In the genomic region with DNA sequence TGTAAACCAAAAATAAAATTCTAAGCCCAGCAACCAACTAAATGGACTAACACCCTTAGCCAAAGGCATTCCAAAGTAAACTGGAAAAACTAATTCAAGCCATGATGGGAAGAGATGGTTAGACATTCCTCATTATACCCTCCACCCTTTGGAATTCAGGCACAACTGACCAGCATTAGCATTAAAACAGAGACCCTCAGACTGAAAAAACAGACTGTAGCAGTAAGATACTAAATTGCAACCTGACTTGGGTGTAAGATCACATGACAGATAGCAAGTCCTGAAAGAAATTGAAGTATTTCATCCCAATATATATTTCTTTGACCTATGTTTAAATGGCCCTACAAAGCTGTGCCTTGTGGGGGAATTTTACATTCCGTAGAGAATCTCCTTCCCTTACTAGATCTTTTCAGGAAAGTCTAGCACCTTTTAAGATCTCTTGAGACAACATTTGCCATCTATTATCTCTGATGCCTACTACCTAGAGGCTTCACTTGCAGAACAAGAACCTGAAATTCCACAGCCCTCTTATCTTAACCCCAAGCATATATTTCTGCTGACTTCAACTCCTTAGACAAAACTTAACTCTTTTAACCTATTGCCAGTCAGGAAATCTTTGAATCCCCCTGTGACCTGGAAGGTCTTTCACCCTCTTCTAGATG, we compare ENCODE assay signal across 27 cellular contexts.
DNase-seq lines count a peak whose midpoint lies in the region; ATAC-seq, FAIRE-seq and TF ChIP-seq lines count a peak whose summit lies in the region.
"Had no signal": no experiment of that assay in that cellular context is flagged by ENCODE, and none has a peak within 500 bp of the region (broad histone marks: within the 10 kb centered on the region; RNA-seq: fewer than 3 reads in every experiment).

No MANE protein-coding gene starts in this region.

- POLR2A ChIA-PET in H1 (lab: Charles Lee; ENCODE audit: partially characterized antibody) = no interaction called here
- POLR2A ChIA-PET in activated CD4-positive, alpha-beta memory T cell treated with anti-CD3 and anti-CD28 coated beads, Interleukin-2, amount 10 ng/mL, durations not matched to agents 7 days and 5 days (lab: Charles Lee) = no interaction called here

- no peaks in the 10 kb centered on the region for H3K9me2 ChIP-seq in hepatocyte (replicated peaks; ENCODE audit: insufficient read depth)

- H3K79me1 ChIP-seq in H1 (ENCODE audit: low read depth, low read length) (no peaks in the 10 kb centered on the region), trophoblast cell (ENCODE audit: low read length) (peaks cover 2% of the 10 kb centered on the region)

- H3K14ac ChIP-seq in H1 (ENCODE audit: insufficient read length) (no peak overlapping the region), trophoblast cell (ENCODE audit: low read length) (no peak overlapping the region)

- H4K5ac ChIP-seq in H1 (ENCODE audit: insufficient read length, low read depth, low read length) = no peak overlapping the region

- H2AFZ ChIP-seq in H1 (ENCODE audit: low read length) = peak overlapping the region; percentile 36; the same call in 1 of the 2 replicates
- H2AFZ ChIP-seq in trophoblast cell (ENCODE audit: insufficient read depth, low read length, poor library complexity) = no peak overlapping the region
- H2AFZ ChIP-seq in hepatocyte = no peak overlapping the region

- H2BK20ac ChIP-seq in H1 (ENCODE audit: low read length) = no peak overlapping the region

- H3K9ac ChIP-seq in HUES6 (ENCODE audit: low read length) = no peak overlapping the region
- no peak overlapping the region for H3K9ac ChIP-seq in H1 (replicated peaks in 1 of 4; ENCODE audit: extremely low read depth in 1 of 4, low read depth in 3 of 4, low read length in 3 of 4)
- H3K9ac ChIP-seq in iPS-18a (ENCODE audit: low read length) = no peak overlapping the region
- H3K9ac ChIP-seq in trophoblast cell (ENCODE audit: low read length) = no peak overlapping the region
- H3K9ac ChIP-seq: BLaER1 treated with 17β-estradiol and CSF1 and Interleukin-3, amounts not matched to agents 10 nM and 100 nM had no signal

- TF ChIP-seq CTCF in H1 (IDR thresholded peaks at IDR 0.05; ENCODE audit: control extremely low read depth in 1 of 3, insufficient read depth in 1 of 3, low read depth in 1 of 3, low read length in 3 of 3) (no peak), coronary artery (IDR thresholded peaks at IDR 0.05) (no peak), hepatocyte (IDR thresholded peaks at IDR 0.05; ENCODE audit: poor library complexity) (no peak)

- H3K36me3 Mint-ChIP-seq in activated CD4-positive, alpha-beta memory T cell treated with anti-CD3 and anti-CD28 coated beads, Interleukin-2, amount 10 ng/mL, durations not matched to agents 7 days and 5 days (ENCODE audit: low read depth) = no peaks in the 10 kb centered on the region

- peak; percentile 92 for FAIRE-seq in H1 (lab: Jason Lieb, UNC)
- FAIRE-seq: D721Med, GM18507, HepG2 had no signal

- H2BK5ac ChIP-seq in H1 (ENCODE audit: low read depth, low read length) (peak overlapping the region; percentile 81; the same call in 1 of the 2 replicates), trophoblast cell (ENCODE audit: low read depth, low read length, poor library complexity) (no peak overlapping the region)

- H3K36me3 ChIP-seq in HUES6 (ENCODE audit: control insufficient read depth, insufficient read depth, low read length) = no peaks in the 10 kb centered on the region
- no peaks in the 10 kb centered on the region for H3K36me3 ChIP-seq in H1 (ENCODE audit: control insufficient read depth in 2 of 4, insufficient read depth in 4 of 4, low read length in 3 of 4)
- no peaks in the 10 kb centered on the region for H3K36me3 ChIP-seq in iPS-18a (ENCODE audit: control insufficient read depth, low read depth, low read length)
- H3K36me3 ChIP-seq in trophoblast cell (ENCODE audit: control insufficient read depth in 1 of 2, insufficient read depth in 2 of 2, low read length in 2 of 2) = peaks cover 0 to 1% of the 10 kb centered on the region in 2 experiments
- H3K36me3 ChIP-seq in hepatocyte (replicated peaks; ENCODE audit: insufficient read depth, low read depth) = no peaks in the 10 kb centered on the region
- H3K36me3 ChIP-seq: BLaER1 treated with 17β-estradiol and CSF1 and Interleukin-3, amounts not matched to agents 10 nM and 100 nM; HAP-1; SJSA1 had no signal

- no peak overlapping the region for H2BK15ac ChIP-seq in H1 (ENCODE audit: low read length)

- H3K23ac ChIP-seq in H1 (ENCODE audit: insufficient read length) (no peak overlapping the region), trophoblast cell (ENCODE audit: low read length) (no peak overlapping the region)

- H2AK5ac ChIP-seq in H1 (ENCODE audit: low read depth, low read length) (no peak overlapping the region), trophoblast cell (ENCODE audit: low read length) (no peak overlapping the region)

- H3K9me3 ChIP-seq in HUES6 (ENCODE audit: control insufficient read depth, insufficient read depth, low read depth, low read length) (peaks cover 7% of the 10 kb centered on the region; the same call in 1 of the 2 replicates), H1 (ENCODE audit: insufficient read depth in 2 of 2, low read depth in 1 of 2, low read length in 1 of 2) (peaks cover 0 to 6% of the 10 kb centered on the region in 2 experiments; a peak in 1 of 4 replicates), iPS-18a (ENCODE audit: control insufficient read depth, low read depth, low read length) (no peaks in the 10 kb centered on the region), trophoblast cell (ENCODE audit: insufficient read depth, low read depth, low read length) (no peaks in the 10 kb centered on the region), hepatocyte (ENCODE audit: low read depth) (no peaks in the 10 kb centered on the region)
- H3K9me3 ChIP-seq: A549, HAP-1, SJSA1 had no signal

- no peak overlapping the region for H4K91ac ChIP-seq in H1 (replicated peaks; ENCODE audit: insufficient read length, low read length)
- H4K91ac ChIP-seq in trophoblast cell (ENCODE audit: low read depth, low read length) = no peak overlapping the region

- no peak for DNase-seq in H1 (ENCODE audit: low read depth in 1 of 2, low spot score in 2 of 2)
- peak in 1 of 2 donors; percentile 41 for DNase-seq in trophoblast cell
- no peak for DNase-seq in activated CD4-positive, alpha-beta memory T cell treated with anti-CD3 and anti-CD28 coated beads, Interleukin-2, amount 10 ng/mL, durations not matched to agents 7 days and 5 days
- DNase-seq in coronary artery (ENCODE audit: low spot score) = no peak
- DNase-seq in hepatocyte (ENCODE audit: low spot score) = no peak
- DNase-seq: AML-193; CD4-positive, alpha-beta T cell; Karpas-422; NCI-H1092 treated with DMSO at 0.1 percent for 48 hours; NCI-H1436; NCI-H187; NCI-H2171 treated with DMSO at 0.1 percent for 48 hours; NCI-H524 treated with DMSO at 0.1 percent for 48 hours; NCI-H774; NK-92 treated with Interleukin-12 subunit alpha and Interleukin-12 subunit beta, amount 100 ng/mL, for 24 hours; Right ventricle myocardium superior; RPMI8226 had no signal

- H3K27me3 ChIP-seq in HUES6 (ENCODE audit: control insufficient read depth, insufficient read depth, low read length) (no peaks in the 10 kb centered on the region), H1 (replicated peaks in 1 of 4; ENCODE audit: control insufficient read depth in 3 of 4, extremely low read depth in 1 of 4, insufficient read depth in 3 of 4, low read length in 3 of 4) (no peaks in the 10 kb centered on the region), iPS-18a (ENCODE audit: control insufficient read depth, insufficient read depth, low read length) (no peaks in the 10 kb centered on the region), trophoblast cell (ENCODE audit: insufficient read depth, low read length) (no peaks in the 10 kb centered on the region), hepatocyte (no peaks in the 10 kb centered on the region)
- H3K27me3 ChIP-seq: BLaER1 treated with 17β-estradiol and CSF1 and Interleukin-3, amounts not matched to agents 10 nM and 100 nM; SJSA1 had no signal

- no peaks in the 10 kb centered on the region for H3K23me2 ChIP-seq in H1 (ENCODE audit: low read depth, low read length)

- H3K4me2 ChIP-seq in H1 (ENCODE audit: insufficient read depth in 1 of 2, low read depth in 2 of 2, low read length in 2 of 2) (no peak overlapping the region), trophoblast cell (ENCODE audit: low read length) (no peak overlapping the region), hepatocyte (no peak overlapping the region)
- H3K4me2 ChIP-seq: A549; BLaER1 treated with 17β-estradiol and CSF1 and Interleukin-3, amounts not matched to agents 10 nM and 100 nM had no signal

- H3K4ac ChIP-seq in H1 (replicated peaks; ENCODE audit: insufficient read length, low read depth, low read length) (no peak overlapping the region), trophoblast cell (ENCODE audit: low read depth, low read length) (no peak overlapping the region)

- CTCF ChIA-PET in H1 (lab: Charles Lee; ENCODE audit: partially characterized antibody) = interaction anchor here (1.5 kb wide), 1 partner anchor 18 kb away, joined by 3 read pairs; no protein-coding TSS in a partner anchor
- CTCF ChIA-PET in activated CD4-positive, alpha-beta memory T cell treated with anti-CD3 and anti-CD28 coated beads, Interleukin-2, amount 10 ng/mL, durations not matched to agents 7 days and 5 days (lab: Charles Lee) = no interaction called here

- peak overlapping the region; percentile 41 for H2BK120ac ChIP-seq in H1 (replicated peaks; ENCODE audit: low read depth, low read length)
- no peak overlapping the region for H2BK120ac ChIP-seq in trophoblast cell (ENCODE audit: insufficient read depth, low read length, poor library complexity)

- H3K4me1 ChIP-seq in HUES6 (ENCODE audit: control insufficient read depth, insufficient read depth, low read length) = peaks cover 6% of the 10 kb centered on the region
- peaks cover 0 to 8% (median 3%) of the 10 kb centered on the region in 4 experiments; a peak in 4 of 7 replicates for H3K4me1 ChIP-seq in H1 (replicated peaks in 1 of 4; ENCODE audit: control insufficient read depth in 3 of 4, insufficient read depth in 4 of 4, low read length in 3 of 4)
- peaks cover 15% of the 10 kb centered on the region for H3K4me1 ChIP-seq in iPS-18a (ENCODE audit: control insufficient read depth, low read depth, low read length)
- H3K4me1 ChIP-seq in trophoblast cell (ENCODE audit: control insufficient read depth in 1 of 2, insufficient read depth in 2 of 2, low read length in 2 of 2) = peaks cover 0 to 2% of the 10 kb centered on the region in 2 experiments
- no peaks in the 10 kb centered on the region for H3K4me1 ChIP-seq in hepatocyte (ENCODE audit: insufficient read depth)
- H3K4me1 ChIP-seq: A549, HAP-1, SJSA1 had no signal

- no peak for TF ChIP-seq EP300 in H1 (IDR thresholded peaks at IDR 0.05; ENCODE audit: borderline replicate concordance in 1 of 2, low read depth in 2 of 2, low read length in 2 of 2)

- 0 out of 2 replicates have a peak overlapping the region, but pooled peaks have one; percentile 32 for H3K27ac ChIP-seq in HUES6 (ENCODE audit: low read depth, low read length)
- H3K27ac ChIP-seq in H1 (ENCODE audit: low read depth, low read length) = no peak overlapping the region
- peak overlapping the region; percentile 27 for H3K27ac ChIP-seq in iPS-18a (ENCODE audit: low read length)
- peak overlapping the region; percentile 14 for H3K27ac ChIP-seq in trophoblast cell (ENCODE audit: low read depth, low read length)
- no peak overlapping the region for H3K27ac ChIP-seq in coronary artery
- H3K27ac ChIP-seq in hepatocyte = no peak overlapping the region
- H3K27ac ChIP-seq: A549; BLaER1 treated with 17β-estradiol and CSF1 and Interleukin-3, amounts not matched to agents 10 nM and 100 nM; SJSA1 had no signal

- H3K4me3 ChIP-seq in HUES6 (ENCODE audit: low read depth, low read length) (no peak overlapping the region), H1 (ENCODE audit: extremely low read depth in 1 of 4, insufficient read depth in 2 of 4, low read depth in 3 of 4, low read length in 4 of 4) (no peak overlapping the region; a peak in 1 of 8 replicates), iPS-18a (ENCODE audit: low read length) (no peak overlapping the region), trophoblast cell (ENCODE audit: low read depth, low read length) (no peak overlapping the region), coronary artery (no peak overlapping the region), hepatocyte (no peak overlapping the region)
- H3K4me3 ChIP-seq: A549; BLaER1 treated with 17β-estradiol and CSF1 and Interleukin-3, amounts not matched to agents 10 nM and 100 nM; HAP-1; SJSA1 had no signal

- H2BK12ac ChIP-seq in H1 (ENCODE audit: low read depth, low read length) = 0 out of 2 replicates have a peak overlapping the region, but pooled peaks have one; percentile 68
- no peak overlapping the region for H2BK12ac ChIP-seq in trophoblast cell (ENCODE audit: low read length)

- no peak overlapping the region for H3K27ac Mint-ChIP-seq in activated CD4-positive, alpha-beta memory T cell treated with anti-CD3 and anti-CD28 coated beads, Interleukin-2, amount 10 ng/mL, durations not matched to agents 7 days and 5 days
- H3K27ac Mint-ChIP-seq: CD4-positive, alpha-beta T cell had no signal

- no peaks in the 10 kb centered on the region for H4K20me1 ChIP-seq in H1 (replicated peaks in 1 of 2; ENCODE audit: control insufficient read depth in 1 of 2, insufficient read depth in 2 of 2, low read length in 2 of 2)
- no peaks in the 10 kb centered on the region for H4K20me1 ChIP-seq in hepatocyte (ENCODE audit: insufficient read depth, poor library complexity, severe bottlenecking)
- H4K20me1 ChIP-seq: BLaER1 treated with 17β-estradiol and CSF1 and Interleukin-3, amounts not matched to agents 10 nM and 100 nM had no signal

- H3K18ac ChIP-seq in H1 (ENCODE audit: extremely low read depth, low read length) (no peak overlapping the region), trophoblast cell (ENCODE audit: low read length) (no peak overlapping the region)

- H3K27me3 Mint-ChIP-seq in activated CD4-positive, alpha-beta memory T cell treated with anti-CD3 and anti-CD28 coated beads, Interleukin-2, amount 10 ng/mL, durations not matched to agents 7 days and 5 days = no peaks in the 10 kb centered on the region
- H3K27me3 Mint-ChIP-seq: CD4-positive, alpha-beta T cell had no signal

- H4K8ac ChIP-seq in H1 (ENCODE audit: extremely low read depth, insufficient read depth, low read length) (no peak overlapping the region), trophoblast cell (ENCODE audit: low read depth, low read length) (no peak overlapping the region)

- no peaks in the 10 kb centered on the region for H3K4me1 Mint-ChIP-seq in activated CD4-positive, alpha-beta memory T cell treated with anti-CD3 and anti-CD28 coated beads, Interleukin-2, amount 10 ng/mL, durations not matched to agents 7 days and 5 days

- no peak for TF ChIP-seq POLR2A in H1 (IDR thresholded peaks at IDR 0.05; ENCODE audit: control extremely low read depth in 1 of 2, low read depth in 2 of 2, low read length in 2 of 2)

- H3K79me2 ChIP-seq in H1 (ENCODE audit: control insufficient read depth in 1 of 2, insufficient read depth in 2 of 2, low read length in 2 of 2) (no peaks in the 10 kb centered on the region), trophoblast cell (ENCODE audit: control insufficient read depth, insufficient read depth, low read length, poor library complexity) (no peaks in the 10 kb centered on the region), hepatocyte (no peaks in the 10 kb centered on the region)

- 45% methylated on average over 1 of the region's 1 CpG; no CpG with 5 or more reads in 1 of the 2 experiments for WGBS in H1 (ENCODE audit: extremely low coverage in 1 of 2, insufficient coverage in 1 of 2, insufficient read length in 1 of 2, insufficient replicate concordance in 2 of 2, low coverage in 1 of 2, low lambda C conversion rate in 2 of 2, missing lambda C conversion rate in 1 of 2), 2 experiments
- no CpG with 5 or more reads among the region's 1 CpG for WGBS in trophoblast cell (ENCODE audit: extremely low coverage, insufficient coverage, insufficient read length)
- 58% methylated on average over 1 of the region's 1 CpG for WGBS in hepatocyte (ENCODE audit: low lambda C conversion rate, missing lambda C conversion rate)

- no peak for ATAC-seq in HG02588 (IDR thresholded peaks at IDR 0.05; ENCODE audit: unreplicated experiment)
- ATAC-seq: A549, HepG2 had no signal

- no peak overlapping the region for H3K56ac ChIP-seq in H1 (replicated peaks; ENCODE audit: insufficient read length, low read depth, low read length)

- peaks cover 6% of the 10 kb centered on the region for H3K9me3 Mint-ChIP-seq in activated CD4-positive, alpha-beta memory T cell treated with anti-CD3 and anti-CD28 coated beads, Interleukin-2, amount 10 ng/mL, durations not matched to agents 7 days and 5 days

- H4K12ac ChIP-seq in trophoblast cell (ENCODE audit: low read depth, low read length) = no peak overlapping the region

- no peak overlapping the region for H3K4me3 Mint-ChIP-seq in activated CD4-positive, alpha-beta memory T cell treated with anti-CD3 and anti-CD28 coated beads, Interleukin-2, amount 10 ng/mL, durations not matched to agents 7 days and 5 days
- H3K4me3 Mint-ChIP-seq: CD4-positive, alpha-beta T cell had no signal

- no peak for TF ChIP-seq RAD21 in H1 (IDR thresholded peaks at IDR 0.05 in 1 of 2, conservative IDR thresholded peaks at IDR 0.05 in 1 of 2; ENCODE audit: low read depth in 2 of 2, low read length in 2 of 2)

Comparison
In these comparisons a context has a peak if more than half of its experiments do, and no peak if none do; other contexts are left out.
1. H3K27ac ChIP-seq: peak in HUES6 (single experiment), iPS-18a (single experiment) and trophoblast cell (single experiment); none in H1 (single experiment), coronary artery (0 of 2) and hepatocyte (single experiment).